8 cellular contexts compared by ENCODE assay signal in genomic region chr14:21846227-21846885, GRCh38.
A peak's percentile ranks its signal among the peaks of the same experiment; 100 is the strongest.
DNase-seq lines count a peak whose midpoint lies in the region; ATAC-seq and TF ChIP-seq lines count a peak whose summit lies in the region.

No MANE protein-coding gene starts in this region.

- WGBS in stomach, 5 donors, result 28 to 40% (median 31%) methylated on average over 11 to 13 of the region's 13 CpGs

- H3K36me3 ChIP-seq in stomach, result no peaks in the 10 kb centered on the region

- no peak for TF ChIP-seq EP300 in stomach (IDR thresholded peaks at IDR 0.05)

- no peak for TF ChIP-seq POLR2A in stomach (IDR thresholded peaks at IDR 0.05)

- H3K27me3 ChIP-seq in stomach, result peaks cover 0 to 3% (median 0%) of the 10 kb centered on the region in 3 donors

- peak; percentile 67 for ATAC-seq in HG03159 (IDR thresholded peaks at IDR 0.05; ENCODE audit: unreplicated experiment)

- H3K27ac ChIP-seq in stomach, result no peak overlapping the region

- H3K9me3 ChIP-seq in stomach, result no peaks in the 10 kb centered on the region

- in situ Hi-C loops in astrocyte of the spinal cord (cut with HindIII; ENCODE audit: low sequenced_read_pairs), result no loop called here

- intact Hi-C loops in stomach (cut with DNase I; ENCODE audit: low total_unique reads), result no loop called here

- H3K4me3 ChIP-seq in astrocyte of the spinal cord (ENCODE audit: low read depth, low read length), result no peak overlapping the region
- no peak overlapping the region for H3K4me3 ChIP-seq in stomach

- DNase-seq in DMS114 treated with DMSO at 0.1 percent for 48 hours (lab: John Stamatoyannopoulos, UW; ENCODE audit: unreplicated experiment), result peak; percentile 19
- peak; percentile 34 to 66 (median 59) for DNase-seq in T-helper 2 cell
- DNase-seq in astrocyte of the spinal cord (ENCODE audit: low read depth, low spot score), result no peak
- DNase-seq in myocyte (ENCODE audit: low read depth), result peak; percentile 5
- peak; percentile 40 for DNase-seq in stomach
- no peak for DNase-seq in GF-D8 (lab: John Stamatoyannopoulos, UW)
- no peak for DNase-seq in A172 (ENCODE audit: low spot score)

- H3K4me1 ChIP-seq in stomach, result no peaks in the 10 kb centered on the region

- TF ChIP-seq CTCF in astrocyte of the spinal cord (IDR thresholded peaks at IDR 0.05; ENCODE audit: low read depth, low read length) (peak; percentile 73), stomach (IDR thresholded peaks at IDR 0.05) (peak in 2 of 7 experiments; percentile 36 to 40)

Comparison
In these comparisons a context has a peak if more than half of its experiments do, and no peak if none do; other contexts are left out.
1. DNase-seq: peak in DMS114 treated with DMSO at 0.1 percent for 48 hours (single experiment), T-helper 2 cell (5 of 5), myocyte (single experiment) and stomach (single experiment); none in astrocyte of the spinal cord (single experiment), GF-D8 (single experiment) and A172 (single experiment).